In the genomic region with DNA sequence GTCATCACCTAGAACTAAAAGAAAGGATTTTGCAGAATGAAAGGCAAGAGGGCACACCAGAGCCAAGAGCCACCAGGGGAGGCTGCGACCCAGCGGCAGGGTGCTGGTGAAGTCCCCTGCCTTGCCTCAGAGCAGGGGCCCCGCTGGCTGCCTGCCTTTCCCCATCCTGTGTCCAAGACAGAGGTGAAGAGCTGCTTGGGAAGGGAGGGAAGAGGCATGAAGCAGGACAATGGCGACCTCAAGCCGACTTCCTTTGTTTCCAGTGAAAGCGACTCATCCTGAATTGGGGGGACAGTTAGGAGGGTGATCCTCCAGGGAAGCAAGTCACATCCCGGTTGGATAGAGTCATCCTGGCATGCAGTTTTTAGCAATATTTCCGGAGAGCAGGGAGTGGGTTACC, we compare ENCODE assay signal across 23 cellular contexts.
"Had no signal": no experiment of that assay in that cellular context is flagged by ENCODE, and none has a peak within 500 bp of the region (broad histone marks: within the 10 kb centered on the region; RNA-seq: fewer than 3 reads in every experiment).

No MANE protein-coding gene starts in this region.

- H3K9me3 Mint-ChIP-seq: activated naive CD4-positive, alpha-beta T cell treated with anti-CD3 and anti-CD28 coated beads, Interleukin-2, amount 50 U/mL, for 24 hours; activated T-helper 1 cell treated with anti-CD3 and anti-CD28 coated beads, Interleukin-12 subunit alpha, Interleukin-12 subunit beta, Interleukin-2, Interleukin-4 antibody, amounts not matched to agents 30 ng/mL and 10 ng/mL and 1 ng/mL, durations not matched to agents 14 hours and 24 hours and 36 hours; natural killer cell treated with Interleukin-12 subunit alpha and Interleukin-12 subunit beta and Interleukin-15 and Interleukin-18, amount 100 ng/mL, for 72 hours; stimulated activated effector memory CD8-positive, alpha-beta T cell treated with anti-CD3 and anti-CD28 coated beads, Interleukin-12 subunit alpha, Interleukin-12 subunit beta, amount 100 ng/mL, for 72 hours had no signal

- ATAC-seq: activated CD8-positive, alpha-beta T cell treated with anti-CD3 and anti-CD28 coated beads, Interleukin-2, amount 10 ng/mL, durations not matched to agents 7 days and 5 days; left cardiac atrium; natural killer cell treated with Interleukin-12 subunit alpha and Interleukin-12 subunit beta and Interleukin-15 and Interleukin-18, amount 100 ng/mL, for 72 hours; sciatic nerve; stimulated activated effector memory CD8-positive, alpha-beta T cell treated with anti-CD3 and anti-CD28 coated beads, Interleukin-12 subunit alpha, Interleukin-12 subunit beta, amount 100 ng/mL, for 72 hours; T-helper 17 cell had no signal

- H3K27me3 Mint-ChIP-seq: brain had no signal

- H3K4me3 ChIP-seq: stomach, suprapubic skin, tibial nerve had no signal

- H3K27me3 ChIP-seq: stomach, tibial nerve had no signal

- DNase-seq: activated CD4-positive, alpha-beta T cell treated with anti-CD3 and anti-CD28 coated beads, Interleukin-2, amount 50 U/mL, for 1 hour; activated CD4-positive, CD25-positive, alpha-beta regulatory T cell treated with anti-CD3 and anti-CD28 coated beads, Interleukin-2, amount 50 U/mL, for 72 hours; activated CD8-positive, alpha-beta T cell treated with anti-CD3 and anti-CD28 coated beads, Interleukin-2, amount 10 ng/mL, durations not matched to agents 7 days and 5 days; activated gamma-delta T cell treated with Interleukin-2 at 50 U/mL for 16 hours; aorta; effector CD4-positive, alpha-beta T cell; erythroblast; foreskin melanocyte; left cardiac atrium; occipital lobe; posterior cingulate gyrus; small intestine; stimulated activated CD4-positive, alpha-beta T cell treated with anti-CD3 and anti-CD28 coated beads, Interleukin-2, amount 100 ng/mL, for 24 hours; stomach; T-helper 17 cell had no signal

- H3K9me3 ChIP-seq: stomach, suprapubic skin, tibial nerve had no signal

- H3K4me3 Mint-ChIP-seq: activated CD8-positive, alpha-beta T cell treated with anti-CD3 and anti-CD28 coated beads, Interleukin-2, amount 10 ng/mL, durations not matched to agents 7 days and 5 days; activated naive CD4-positive, alpha-beta T cell treated with anti-CD3 and anti-CD28 coated beads, Interleukin-2, amount 50 U/mL, for 24 hours; activated T-helper 1 cell treated with anti-CD3 and anti-CD28 coated beads, Interleukin-12 subunit alpha, Interleukin-12 subunit beta, Interleukin-2, Interleukin-4 antibody, amounts not matched to agents 30 ng/mL and 10 ng/mL and 1 ng/mL, durations not matched to agents 14 hours and 24 hours and 36 hours; brain; natural killer cell treated with Interleukin-12 subunit alpha and Interleukin-12 subunit beta and Interleukin-15 and Interleukin-18, amount 100 ng/mL, for 72 hours; stimulated activated effector memory CD8-positive, alpha-beta T cell treated with anti-CD3 and anti-CD28 coated beads, Interleukin-12 subunit alpha, Interleukin-12 subunit beta, amount 100 ng/mL, for 72 hours; T-helper 17 cell had no signal

- H3K36me3 ChIP-seq: stomach, suprapubic skin, tibial nerve had no signal

- H3K4me1 Mint-ChIP-seq: activated naive CD4-positive, alpha-beta T cell treated with anti-CD3 and anti-CD28 coated beads, Interleukin-2, amount 50 U/mL, for 24 hours; stimulated activated effector memory CD8-positive, alpha-beta T cell treated with anti-CD3 and anti-CD28 coated beads, Interleukin-12 subunit alpha, Interleukin-12 subunit beta, amount 100 ng/mL, for 72 hours; T-helper 17 cell had no signal

- H3K27ac ChIP-seq: stomach, suprapubic skin, tibial nerve had no signal

- H3K36me3 Mint-ChIP-seq: activated naive CD4-positive, alpha-beta T cell treated with anti-CD3 and anti-CD28 coated beads, Interleukin-2, amount 50 U/mL, for 24 hours; brain; natural killer cell treated with Interleukin-12 subunit alpha and Interleukin-12 subunit beta and Interleukin-15 and Interleukin-18, amount 100 ng/mL, for 72 hours; stimulated activated effector memory CD8-positive, alpha-beta T cell treated with anti-CD3 and anti-CD28 coated beads, Interleukin-12 subunit alpha, Interleukin-12 subunit beta, amount 100 ng/mL, for 72 hours had no signal

- H3K27ac Mint-ChIP-seq: activated CD8-positive, alpha-beta T cell treated with anti-CD3 and anti-CD28 coated beads, Interleukin-2, amount 10 ng/mL, durations not matched to agents 7 days and 5 days; activated naive CD4-positive, alpha-beta T cell treated with anti-CD3 and anti-CD28 coated beads, Interleukin-2, amount 50 U/mL, for 24 hours; activated T-helper 1 cell treated with anti-CD3 and anti-CD28 coated beads, Interleukin-12 subunit alpha, Interleukin-12 subunit beta, Interleukin-2, Interleukin-4 antibody, amounts not matched to agents 30 ng/mL and 10 ng/mL and 1 ng/mL, durations not matched to agents 14 hours and 24 hours and 36 hours; brain; natural killer cell treated with Interleukin-12 subunit alpha and Interleukin-12 subunit beta and Interleukin-15 and Interleukin-18, amount 100 ng/mL, for 72 hours; stimulated activated effector memory CD8-positive, alpha-beta T cell treated with anti-CD3 and anti-CD28 coated beads, Interleukin-12 subunit alpha, Interleukin-12 subunit beta, amount 100 ng/mL, for 72 hours; T-helper 17 cell had no signal

- H3K4me1 ChIP-seq: stomach, suprapubic skin, tibial nerve had no signal
